Comparison of ENCODE assay signal across 26 cellular contexts in the genomic region with DNA sequence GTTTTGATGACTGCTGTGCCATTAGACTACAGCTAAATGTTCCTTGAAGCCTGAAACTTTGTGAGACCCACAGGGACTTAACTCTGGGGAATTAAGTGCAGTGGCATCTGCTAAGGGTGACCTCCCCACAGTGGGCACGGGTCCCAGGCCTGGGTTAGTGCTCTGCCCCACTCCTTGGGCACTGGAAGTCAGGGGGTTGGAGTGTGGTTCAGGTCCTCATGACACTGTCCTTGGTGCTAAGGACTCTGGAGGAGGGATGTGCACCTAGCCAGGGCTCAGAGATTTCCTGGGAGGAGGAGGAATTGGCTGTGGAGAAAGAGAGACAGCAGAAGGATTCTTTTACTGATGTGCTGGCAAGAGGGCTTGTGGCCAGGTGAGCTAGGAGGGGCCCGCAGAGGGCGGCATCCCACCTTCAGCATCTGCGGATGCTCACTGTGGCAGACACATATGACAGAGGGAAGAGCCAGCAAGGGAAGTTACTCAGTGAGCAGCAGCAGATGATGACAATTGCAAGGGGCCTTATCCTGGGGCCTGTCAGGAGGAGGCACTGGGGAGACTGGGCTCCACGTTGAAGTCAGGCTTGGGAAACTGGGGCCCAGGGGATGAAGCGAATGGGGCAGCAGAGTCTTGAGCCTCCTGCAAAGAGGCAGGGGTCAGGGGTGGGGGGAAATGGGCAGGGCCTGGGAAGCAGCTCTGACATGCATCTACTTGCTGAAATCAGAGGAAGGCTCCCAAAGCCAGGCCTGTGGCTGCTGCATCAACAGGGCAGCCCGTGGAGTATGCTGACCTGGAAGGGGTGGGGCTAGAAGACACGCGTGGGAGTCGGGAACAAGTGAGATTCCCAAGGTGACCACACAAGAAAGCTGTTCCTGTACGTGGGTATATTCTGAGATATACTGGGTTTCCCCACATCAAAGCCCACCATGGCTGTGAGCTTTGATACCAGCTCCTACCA.
"Had no signal": no experiment of that assay in that cellular context is flagged by ENCODE, and none has a peak within 500 bp of the region (broad histone marks: within the 10 kb centered on the region; RNA-seq: fewer than 3 reads in every experiment).

No MANE protein-coding gene starts in this region.

- H3K4me1 ChIP-seq: adrenal gland, ascending aorta, foreskin keratinocyte, left ventricle myocardium inferior, parathyroid adenoma, stomach, suprapubic skin, tibial nerve had no signal

- H3K9me3 ChIP-seq: ascending aorta, neutrophil had no signal

- H3K27ac Mint-ChIP-seq: activated naive CD8-positive, alpha-beta T cell; immature natural killer cell; mesothelial cell of epicardium; naive thymus-derived CD8-positive, alpha-beta T cell; stimulated activated memory B cell treated with anti-CD40 and anti-IgM and Interleukin-4, amounts not matched to agents 10 μg/mL and 1 μg/mL and 100 μg/mL, for 72 hours; T-cell had no signal

- H3K9ac ChIP-seq: parathyroid adenoma had no signal

- H3K4me3 Mint-ChIP-seq: activated naive CD8-positive, alpha-beta T cell; central memory CD8-positive, alpha-beta T cell; immature natural killer cell; mesothelial cell of epicardium; naive thymus-derived CD8-positive, alpha-beta T cell; stimulated activated memory B cell treated with anti-CD40 and anti-IgM and Interleukin-4, amounts not matched to agents 10 μg/mL and 1 μg/mL and 100 μg/mL, for 72 hours; T-cell had no signal

- H3K36me3 ChIP-seq: adrenal gland, ascending aorta, left ventricle myocardium inferior, neutrophil, stomach, suprapubic skin had no signal

- H3K9me3 Mint-ChIP-seq: central memory CD8-positive, alpha-beta T cell; immature natural killer cell; stimulated activated memory B cell treated with anti-CD40 and anti-IgM and Interleukin-4, amounts not matched to agents 10 μg/mL and 1 μg/mL and 100 μg/mL, for 72 hours had no signal

- ATAC-seq: foreskin keratinocyte; naive thymus-derived CD8-positive, alpha-beta T cell; sciatic nerve; stimulated activated memory B cell treated with anti-CD40 and anti-IgM and Interleukin-4, amounts not matched to agents 10 μg/mL and 1 μg/mL and 100 μg/mL, for 72 hours; T-cell had no signal

- H3K36me3 Mint-ChIP-seq: activated naive CD8-positive, alpha-beta T cell; immature natural killer cell; mesothelial cell of epicardium; stimulated activated memory B cell treated with anti-CD40 and anti-IgM and Interleukin-4, amounts not matched to agents 10 μg/mL and 1 μg/mL and 100 μg/mL, for 72 hours; T-cell had no signal

- H3K27ac ChIP-seq: adrenal gland, ascending aorta, foreskin keratinocyte, hepatocyte, left ventricle myocardium inferior, neutrophil, parathyroid adenoma, stomach, suprapubic skin, tibial nerve had no signal

- DNase-seq: activated CD4-positive, alpha-beta T cell treated with anti-CD3 and anti-CD28 coated beads for 1 hour; activated naive CD4-positive, alpha-beta T cell; activated T-cell treated with anti-CD3 and anti-CD28 coated beads for 4 hours; effector CD4-positive, alpha-beta T cell; erythroblast; foreskin keratinocyte; immature natural killer cell; kidney glomerular epithelial cell; left ventricle myocardium inferior; naive thymus-derived CD8-positive, alpha-beta T cell; stimulated activated CD4-positive, alpha-beta T cell treated with anti-CD3 and anti-CD28 coated beads, Interleukin-15, amount 100 ng/mL, for 24 hours; stomach; T-cell had no signal

- H3K4me3 ChIP-seq: adrenal gland, ascending aorta, hepatocyte, left ventricle myocardium inferior, smooth muscle cell, stomach, suprapubic skin, tibial nerve had no signal

- H3K4me1 Mint-ChIP-seq: central memory CD8-positive, alpha-beta T cell; immature natural killer cell; mesothelial cell of epicardium; naive thymus-derived CD8-positive, alpha-beta T cell; stimulated activated memory B cell treated with anti-CD40 and anti-IgM and Interleukin-4, amounts not matched to agents 10 μg/mL and 1 μg/mL and 100 μg/mL, for 72 hours; T-cell had no signal

- H3K27me3 ChIP-seq: adrenal gland, ascending aorta, hepatocyte, neutrophil, stomach, suprapubic skin, tibial nerve had no signal
